1 cellular context compared by ENCODE assay signal in the genomic region with DNA sequence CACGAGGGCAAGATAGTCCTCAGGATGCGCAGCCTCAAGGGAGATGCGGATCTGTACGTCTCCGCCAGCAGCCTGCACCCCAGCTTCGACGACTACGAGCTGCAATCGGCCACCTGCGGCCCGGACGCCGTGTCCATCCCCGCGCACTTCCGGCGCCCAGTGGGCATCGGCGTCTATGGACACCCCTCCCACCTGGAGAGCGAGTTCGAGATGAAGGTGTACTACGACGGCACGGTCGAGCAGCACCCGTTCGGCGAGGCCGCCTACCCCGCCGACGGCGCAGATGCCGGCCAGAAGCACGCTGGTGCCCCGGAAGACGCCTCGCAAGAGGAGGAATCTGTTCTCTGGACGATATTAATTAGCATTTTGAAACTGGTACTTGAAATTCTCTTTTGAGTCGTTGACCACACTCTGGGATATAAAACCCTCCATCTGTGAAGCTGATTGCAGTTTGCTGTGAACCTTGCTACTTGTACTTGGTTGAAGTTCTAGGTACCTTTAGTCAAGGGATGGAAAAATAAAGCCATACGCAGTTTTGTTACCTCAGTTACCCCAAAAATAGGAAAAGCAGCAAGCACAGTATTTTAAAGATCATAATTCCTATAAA.
TF ChIP-seq lines count a peak whose summit lies in the region.

No MANE protein-coding gene starts in this region.

TF ChIP-seq in HepG2, 621 proteins besides CTCF, POLR2A, EP300 and RAD21 (continued from another document and continues in another):
- TF ChIP-seq ZNF780A (CRISPR knock-in tag; IDR thresholded peaks at IDR 0.05) (no peak; the same call in 1 of the 2 replicates), TOE1 (CRISPR knock-in tag; IDR thresholded peaks at IDR 0.05) (no peak), ELF1 (CRISPR knock-in tag; IDR thresholded peaks at IDR 0.05) (peak; percentile 65), FOXC1 (CRISPR knock-in tag; IDR thresholded peaks at IDR 0.05; ENCODE audit: borderline replicate concordance) (peak; percentile 23; the same call in 1 of the 2 replicates), NFE2 (CRISPR knock-in tag; IDR thresholded peaks at IDR 0.05) (no peak), YEATS4 (CRISPR knock-in tag; IDR thresholded peaks at IDR 0.05; ENCODE audit: borderline replicate concordance) (no peak), SETDB1 (CRISPR knock-in tag; IDR thresholded peaks at IDR 0.05; ENCODE audit: borderline replicate concordance) (no peak), DNMT3B (CRISPR knock-in tag; conservative IDR thresholded peaks at IDR 0.05) (0 out of 2 replicates have a peak, but pooled peaks have one; percentile 29), ZNF879 (CRISPR knock-in tag; IDR thresholded peaks at IDR 0.05) (0 out of 2 replicates have a peak, but pooled peaks have one; percentile 97), ZNF563 (CRISPR knock-in tag; IDR thresholded peaks at IDR 0.05) (no peak), TSC22D2 (CRISPR knock-in tag; IDR thresholded peaks at IDR 0.05; ENCODE audit: borderline replicate concordance) (no peak), ZNF263 (CRISPR knock-in tag; IDR thresholded peaks at IDR 0.05) (no peak; the same call in 1 of the 2 replicates), ZSCAN29 (CRISPR knock-in tag; conservative IDR thresholded peaks at IDR 0.05) (no peak), NR3C1 (CRISPR knock-in tag; IDR thresholded peaks at IDR 0.05) (no peak), HIVEP1 (CRISPR knock-in tag; IDR thresholded peaks at IDR 0.05) (no peak), SAFB2 (CRISPR knock-in tag; IDR thresholded peaks at IDR 0.05; ENCODE audit: borderline replicate concordance, low read depth) (peak; percentile 81), SALL2 (CRISPR knock-in tag; IDR thresholded peaks at IDR 0.05) (no peak), HOXA7 (CRISPR knock-in tag; IDR thresholded peaks at IDR 0.05) (peak; percentile 18; the same call in 1 of the 2 replicates), ZBTB7A (CRISPR knock-in tag; IDR thresholded peaks at IDR 0.05) (no peak; the same call in 1 of the 2 replicates), RAD51 (IDR thresholded peaks at IDR 0.05; ENCODE audit: borderline replicate concordance) (no peak), ZNF367 (CRISPR knock-in tag; IDR thresholded peaks at IDR 0.05; ENCODE audit: borderline replicate concordance) (peak; percentile 83; the same call in 1 of the 2 replicates), U2AF1 (optimal IDR thresholded peaks at IDR 0.05; ENCODE audit: low read depth, low read length) (no peak), ZNF143 (CRISPR knock-in tag; IDR thresholded peaks at IDR 0.05) (no peak), STAT5B (CRISPR knock-in tag; IDR thresholded peaks at IDR 0.05) (peak; percentile 55; the same call in 1 of the 2 replicates), NR2F6 (IDR thresholded peaks at IDR 0.05) (no peak), NR2F6 (CRISPR knock-in tag; IDR thresholded peaks at IDR 0.05) (peak; percentile 6; the same call in 1 of the 2 replicates), NFKBIZ (CRISPR knock-in tag; IDR thresholded peaks at IDR 0.05) (no peak)
- TF ChIP-seq, protein P1, sequence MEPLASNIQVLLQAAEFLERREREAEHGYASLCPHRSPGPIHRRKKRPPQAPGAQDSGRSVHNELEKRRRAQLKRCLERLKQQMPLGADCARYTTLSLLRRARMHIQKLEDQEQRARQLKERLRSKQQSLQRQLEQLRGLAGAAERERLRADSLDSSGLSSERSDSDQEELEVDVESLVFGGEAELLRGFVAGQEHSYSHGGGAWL (CRISPR knock-in tag; IDR thresholded peaks at IDR 0.05) = 0 out of 2 replicates have a peak, but pooled peaks have one; percentile 4
- TF ChIP-seq, protein P2, sequence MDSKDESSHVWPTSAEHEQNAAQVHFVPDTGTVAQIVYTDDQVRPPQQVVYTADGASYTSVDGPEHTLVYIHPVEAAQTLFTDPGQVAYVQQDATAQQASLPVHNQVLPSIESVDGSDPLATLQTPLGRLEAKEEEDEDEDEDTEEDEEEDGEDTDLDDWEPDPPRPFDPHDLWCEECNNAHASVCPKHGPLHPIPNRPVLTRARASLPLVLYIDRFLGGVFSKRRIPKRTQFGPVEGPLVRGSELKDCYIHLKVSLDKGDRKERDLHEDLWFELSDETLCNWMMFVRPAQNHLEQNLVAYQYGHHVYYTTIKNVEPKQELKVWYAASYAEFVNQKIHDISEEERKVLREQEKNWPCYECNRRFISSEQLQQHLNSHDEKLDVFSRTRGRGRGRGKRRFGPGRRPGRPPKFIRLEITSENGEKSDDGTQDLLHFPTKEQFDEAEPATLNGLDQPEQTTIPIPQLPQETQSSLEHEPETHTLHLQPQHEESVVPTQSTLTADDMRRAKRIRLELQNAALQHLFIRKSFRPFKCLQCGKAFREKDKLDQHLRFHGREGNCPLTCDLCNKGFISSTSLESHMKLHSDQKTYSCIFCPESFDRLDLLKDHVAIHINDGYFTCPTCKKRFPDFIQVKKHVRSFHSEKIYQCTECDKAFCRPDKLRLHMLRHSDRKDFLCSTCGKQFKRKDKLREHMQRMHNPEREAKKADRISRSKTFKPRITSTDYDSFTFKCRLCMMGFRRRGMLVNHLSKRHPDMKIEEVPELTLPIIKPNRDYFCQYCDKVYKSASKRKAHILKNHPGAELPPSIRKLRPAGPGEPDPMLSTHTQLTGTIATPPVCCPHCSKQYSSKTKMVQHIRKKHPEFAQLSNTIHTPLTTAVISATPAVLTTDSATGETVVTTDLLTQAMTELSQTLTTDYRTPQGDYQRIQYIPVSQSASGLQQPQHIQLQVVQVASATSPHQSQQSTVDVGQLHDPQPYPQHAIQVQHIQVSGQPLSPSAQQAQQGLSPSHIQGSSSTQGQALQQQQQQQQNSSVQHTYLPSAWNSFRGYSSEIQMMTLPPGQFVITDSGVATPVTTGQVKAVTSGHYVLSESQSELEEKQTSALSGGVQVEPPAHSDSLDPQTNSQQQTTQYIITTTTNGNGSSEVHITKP (CRISPR knock-in tag; IDR thresholded peaks at IDR 0.05; ENCODE audit: low read depth) = no peak
- TF ChIP-seq, protein P3, sequence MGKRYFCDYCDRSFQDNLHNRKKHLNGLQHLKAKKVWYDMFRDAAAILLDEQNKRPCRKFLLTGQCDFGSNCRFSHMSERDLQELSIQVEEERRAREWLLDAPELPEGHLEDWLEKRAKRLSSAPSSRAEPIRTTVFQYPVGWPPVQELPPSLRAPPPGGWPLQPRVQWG (CRISPR knock-in tag; IDR thresholded peaks at IDR 0.05; ENCODE audit: borderline replicate concordance, low read depth) = 0 out of 2 replicates have a peak, but pooled peaks have one; percentile 65
- TF ChIP-seq, protein P4, sequence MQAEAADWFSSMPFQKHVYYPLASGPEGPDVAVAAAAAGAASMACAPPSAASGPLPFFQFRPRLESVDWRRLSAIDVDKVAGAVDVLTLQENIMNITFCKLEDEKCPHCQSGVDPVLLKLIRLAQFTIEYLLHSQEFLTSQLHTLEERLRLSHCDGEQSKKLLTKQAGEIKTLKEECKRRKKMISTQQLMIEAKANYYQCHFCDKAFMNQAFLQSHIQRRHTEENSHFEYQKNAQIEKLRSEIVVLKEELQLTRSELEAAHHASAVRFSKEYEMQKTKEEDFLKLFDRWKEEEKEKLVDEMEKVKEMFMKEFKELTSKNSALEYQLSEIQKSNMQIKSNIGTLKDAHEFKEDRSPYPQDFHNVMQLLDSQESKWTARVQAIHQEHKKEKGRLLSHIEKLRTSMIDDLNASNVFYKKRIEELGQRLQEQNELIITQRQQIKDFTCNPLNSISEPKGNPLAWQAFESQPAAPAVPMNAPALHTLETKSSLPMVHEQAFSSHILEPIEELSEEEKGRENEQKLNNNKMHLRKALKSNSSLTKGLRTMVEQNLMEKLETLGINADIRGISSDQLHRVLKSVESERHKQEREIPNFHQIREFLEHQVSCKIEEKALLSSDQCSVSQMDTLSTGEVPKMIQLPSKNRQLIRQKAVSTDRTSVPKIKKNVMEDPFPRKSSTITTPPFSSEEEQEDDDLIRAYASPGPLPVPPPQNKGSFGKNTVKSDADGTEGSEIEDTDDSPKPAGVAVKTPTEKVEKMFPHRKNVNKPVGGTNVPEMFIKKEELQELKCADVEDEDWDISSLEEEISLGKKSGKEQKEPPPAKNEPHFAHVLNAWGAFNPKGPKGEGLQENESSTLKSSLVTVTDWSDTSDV (CRISPR knock-in tag; IDR thresholded peaks at IDR 0.05) = peak; percentile 95; the same call in 1 of the 2 replicates
- TF ChIP-seq, protein P5, sequence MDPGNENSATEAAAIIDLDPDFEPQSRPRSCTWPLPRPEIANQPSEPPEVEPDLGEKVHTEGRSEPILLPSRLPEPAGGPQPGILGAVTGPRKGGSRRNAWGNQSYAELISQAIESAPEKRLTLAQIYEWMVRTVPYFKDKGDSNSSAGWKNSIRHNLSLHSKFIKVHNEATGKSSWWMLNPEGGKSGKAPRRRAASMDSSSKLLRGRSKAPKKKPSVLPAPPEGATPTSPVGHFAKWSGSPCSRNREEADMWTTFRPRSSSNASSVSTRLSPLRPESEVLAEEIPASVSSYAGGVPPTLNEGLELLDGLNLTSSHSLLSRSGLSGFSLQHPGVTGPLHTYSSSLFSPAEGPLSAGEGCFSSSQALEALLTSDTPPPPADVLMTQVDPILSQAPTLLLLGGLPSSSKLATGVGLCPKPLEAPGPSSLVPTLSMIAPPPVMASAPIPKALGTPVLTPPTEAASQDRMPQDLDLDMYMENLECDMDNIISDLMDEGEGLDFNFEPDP (CRISPR knock-in tag; conservative IDR thresholded peaks at IDR 0.05) = no peak; the same call in 1 of the 2 replicates
- TF ChIP-seq, protein P6, sequence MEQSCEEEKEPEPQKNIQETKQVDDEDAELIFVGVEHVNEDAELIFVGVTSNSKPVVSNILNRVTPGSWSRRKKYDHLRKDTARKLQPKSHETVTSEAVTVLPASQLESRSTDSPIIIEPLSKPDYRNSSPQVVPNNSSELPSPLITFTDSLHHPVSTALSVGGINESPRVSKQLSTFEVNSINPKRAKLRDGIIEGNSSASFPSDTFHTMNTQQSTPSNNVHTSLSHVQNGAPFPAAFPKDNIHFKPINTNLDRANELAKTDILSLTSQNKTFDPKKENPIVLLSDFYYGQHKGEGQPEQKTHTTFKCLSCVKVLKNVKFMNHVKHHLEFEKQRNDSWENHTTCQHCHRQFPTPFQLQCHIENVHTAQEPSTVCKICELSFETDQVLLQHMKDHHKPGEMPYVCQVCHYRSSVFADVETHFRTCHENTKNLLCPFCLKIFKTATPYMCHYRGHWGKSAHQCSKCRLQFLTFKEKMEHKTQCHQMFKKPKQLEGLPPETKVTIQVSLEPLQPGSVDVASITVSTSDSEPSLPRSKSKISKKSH (CRISPR knock-in tag; IDR thresholded peaks at IDR 0.05; ENCODE audit: borderline replicate concordance) = peak; percentile 84
- TF ChIP-seq, protein P7, sequence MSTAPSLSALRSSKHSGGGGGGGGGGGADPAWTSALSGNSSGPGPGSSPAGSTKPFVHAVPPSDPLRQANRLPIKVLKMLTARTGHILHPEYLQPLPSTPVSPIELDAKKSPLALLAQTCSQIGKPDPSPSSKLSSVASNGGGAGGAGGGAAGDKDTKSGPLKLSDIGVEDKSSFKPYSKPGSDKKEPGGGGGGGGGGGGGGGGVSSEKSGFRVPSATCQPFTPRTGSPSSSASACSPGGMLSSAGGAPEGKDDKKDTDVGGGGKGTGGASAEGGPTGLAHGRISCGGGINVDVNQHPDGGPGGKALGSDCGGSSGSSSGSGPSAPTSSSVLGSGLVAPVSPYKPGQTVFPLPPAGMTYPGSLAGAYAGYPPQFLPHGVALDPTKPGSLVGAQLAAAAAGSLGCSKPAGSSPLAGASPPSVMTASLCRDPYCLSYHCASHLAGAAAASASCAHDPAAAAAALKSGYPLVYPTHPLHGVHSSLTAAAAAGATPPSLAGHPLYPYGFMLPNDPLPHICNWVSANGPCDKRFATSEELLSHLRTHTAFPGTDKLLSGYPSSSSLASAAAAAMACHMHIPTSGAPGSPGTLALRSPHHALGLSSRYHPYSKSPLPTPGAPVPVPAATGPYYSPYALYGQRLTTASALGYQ (CRISPR knock-in tag; IDR thresholded peaks at IDR 0.05) = no peak; the same call in 1 of the 2 replicates
- TF ChIP-seq, protein P8, sequence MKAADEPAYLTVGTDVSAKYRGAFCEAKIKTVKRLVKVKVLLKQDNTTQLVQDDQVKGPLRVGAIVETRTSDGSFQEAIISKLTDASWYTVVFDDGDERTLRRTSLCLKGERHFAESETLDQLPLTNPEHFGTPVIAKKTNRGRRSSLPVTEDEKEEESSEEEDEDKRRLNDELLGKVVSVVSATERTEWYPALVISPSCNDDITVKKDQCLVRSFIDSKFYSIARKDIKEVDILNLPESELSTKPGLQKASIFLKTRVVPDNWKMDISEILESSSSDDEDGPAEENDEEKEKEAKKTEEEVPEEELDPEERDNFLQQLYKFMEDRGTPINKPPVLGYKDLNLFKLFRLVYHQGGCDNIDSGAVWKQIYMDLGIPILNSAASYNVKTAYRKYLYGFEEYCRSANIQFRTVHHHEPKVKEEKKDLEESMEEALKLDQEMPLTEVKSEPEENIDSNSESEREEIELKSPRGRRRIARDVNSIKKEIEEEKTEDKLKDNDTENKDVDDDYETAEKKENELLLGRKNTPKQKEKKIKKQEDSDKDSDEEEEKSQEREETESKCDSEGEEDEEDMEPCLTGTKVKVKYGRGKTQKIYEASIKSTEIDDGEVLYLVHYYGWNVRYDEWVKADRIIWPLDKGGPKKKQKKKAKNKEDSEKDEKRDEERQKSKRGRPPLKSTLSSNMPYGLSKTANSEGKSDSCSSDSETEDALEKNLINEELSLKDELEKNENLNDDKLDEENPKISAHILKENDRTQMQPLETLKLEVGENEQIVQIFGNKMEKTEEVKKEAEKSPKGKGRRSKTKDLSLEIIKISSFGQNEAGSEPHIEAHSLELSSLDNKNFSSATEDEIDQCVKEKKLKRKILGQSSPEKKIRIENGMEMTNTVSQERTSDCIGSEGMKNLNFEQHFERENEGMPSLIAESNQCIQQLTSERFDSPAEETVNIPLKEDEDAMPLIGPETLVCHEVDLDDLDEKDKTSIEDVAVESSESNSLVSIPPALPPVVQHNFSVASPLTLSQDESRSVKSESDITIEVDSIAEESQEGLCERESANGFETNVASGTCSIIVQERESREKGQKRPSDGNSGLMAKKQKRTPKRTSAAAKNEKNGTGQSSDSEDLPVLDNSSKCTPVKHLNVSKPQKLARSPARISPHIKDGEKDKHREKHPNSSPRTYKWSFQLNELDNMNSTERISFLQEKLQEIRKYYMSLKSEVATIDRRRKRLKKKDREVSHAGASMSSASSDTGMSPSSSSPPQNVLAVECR (CRISPR knock-in tag; IDR thresholded peaks at IDR 0.05; ENCODE audit: borderline replicate concordance) = no peak; the same call in 1 of the 2 replicates
- TF ChIP-seq, protein P9, sequence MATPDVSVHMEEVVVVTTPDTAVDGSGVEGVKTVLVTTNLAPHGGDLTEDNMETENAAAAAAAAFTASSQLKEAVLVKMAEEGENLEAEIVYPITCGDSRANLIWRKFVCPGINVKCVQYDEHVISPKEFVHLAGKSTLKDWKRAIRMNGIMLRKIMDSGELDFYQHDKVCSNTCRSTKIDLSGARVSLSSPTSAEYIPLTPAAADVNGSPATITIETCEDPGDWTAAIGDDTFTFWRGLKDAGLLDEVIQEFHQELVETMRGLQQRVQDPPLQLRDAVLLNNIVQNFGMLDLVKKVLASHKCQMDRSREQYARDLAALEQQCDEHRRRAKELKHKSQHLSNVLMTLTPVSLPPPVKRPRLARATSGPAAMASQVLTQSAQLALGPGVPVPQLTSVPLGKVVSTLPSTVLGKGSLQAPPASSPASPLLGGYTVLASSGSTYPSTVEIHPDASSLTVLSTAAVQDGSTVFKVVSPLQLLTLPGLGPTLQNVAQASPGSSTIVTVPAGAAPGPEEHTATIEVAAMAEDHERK (CRISPR knock-in tag; IDR thresholded peaks at IDR 0.05; ENCODE audit: low read depth) = no peak
